8 cellular contexts compared by ENCODE assay signal in genomic region chr17:80252871-80253270, GRCh38. TPM values are rescaled to one million over a fixed set of nuclear protein-coding genes. Genes with fewer than 3 reads are reported as not detected.
A peak's percentile ranks its signal among the peaks of the same experiment; 100 is the strongest.
DNase-seq lines count a peak whose midpoint lies in the region; ATAC-seq and TF ChIP-seq lines count a peak whose summit lies in the region.

No MANE protein-coding gene starts in this region.

- no peak overlapping the region for H3K4me3 ChIP-seq in IMR-90 (ENCODE audit: insufficient read depth, low read depth, low read length)
- H3K4me3 ChIP-seq in astrocyte of the cerebellum (ENCODE audit: low read depth, low read length) = no peak overlapping the region
- no peak overlapping the region for H3K4me3 ChIP-seq in liver (ENCODE audit: low read depth in 1 of 3, low read length in 3 of 3)

- H3K4me2 ChIP-seq in IMR-90 (ENCODE audit: low read depth, low read length) = no peak overlapping the region

- H3K56ac ChIP-seq in IMR-90 (ENCODE audit: extremely low read depth, insufficient read depth, low read length) = no peak overlapping the region

- H3K9me3 Mint-ChIP-seq in T-helper 2 cell treated with Interferon-gamma antibody and Interleukin-4, amounts not matched to agents 5 μg/mL and 100 μg/mL, for 36 hours = no peaks in the 10 kb centered on the region

- no peak for ATAC-seq in IMR-90 (ENCODE audit: low read depth)

- H3K36me3 ChIP-seq in IMR-90 (ENCODE audit: control insufficient read depth, insufficient read depth, low read length) (peaks cover 24% of the 10 kb centered on the region), liver (ENCODE audit: control insufficient read depth in 4 of 4, insufficient read depth in 3 of 4, low read depth in 1 of 4, low read length in 3 of 4) (peaks cover 0 to 3% (median 0%) of the 10 kb centered on the region in 4 donors)

- H3K9ac ChIP-seq in IMR-90 (ENCODE audit: low read depth, low read length) (no peak overlapping the region), liver (ENCODE audit: low read depth in 1 of 2, low read length in 2 of 2) (no peak overlapping the region)

- in situ Hi-C loops in IMR-90 (cut with MboI; ENCODE audit: low sequenced_read_pairs) (no loop called here), astrocyte of the cerebellum (cut with HindIII; ENCODE audit: low sequenced_read_pairs) (no loop called here)

- H2BK5ac ChIP-seq in IMR-90 (ENCODE audit: low read depth, low read length, poor library complexity, severe bottlenecking) = no peak overlapping the region

- H2BK15ac ChIP-seq in IMR-90 (ENCODE audit: low read depth, low read length) = no peak overlapping the region

- no peaks in the 10 kb centered on the region for H3K27me3 ChIP-seq in IMR-90 (ENCODE audit: control insufficient read depth, insufficient read depth, low read length)
- H3K27me3 ChIP-seq in liver (ENCODE audit: control insufficient read depth in 4 of 4, insufficient read depth in 4 of 4, low read length in 3 of 4) = no peaks in the 10 kb centered on the region

- no peak overlapping the region for H4K91ac ChIP-seq in IMR-90 (ENCODE audit: insufficient read depth, low read depth, low read length)

- POLR2A ChIA-PET in IMR-90 (lab: Charles Lee; ENCODE audit: unreplicated experiment) = no interaction called here

- no peak overlapping the region for H4K5ac ChIP-seq in IMR-90 (ENCODE audit: low read depth, low read length)

- H4K8ac ChIP-seq in IMR-90 (ENCODE audit: low read depth in 2 of 2, low read length in 2 of 2) = no peak overlapping the region

- H3K27me3 Mint-ChIP-seq in T-helper 2 cell treated with Interferon-gamma antibody and Interleukin-4, amounts not matched to agents 5 μg/mL and 100 μg/mL, for 36 hours (ENCODE audit: low read depth) = no peaks in the 10 kb centered on the region

- H3K79me1 ChIP-seq in IMR-90 (ENCODE audit: low read depth in 1 of 2, low read length in 2 of 2) = no peaks in the 10 kb centered on the region

- no peak for TF ChIP-seq POLR2A in IMR-90 (IDR thresholded peaks at IDR 0.05; ENCODE audit: low read depth, low read length)

- no peaks in the 10 kb centered on the region for H3K9me3 ChIP-seq in IMR-90 (ENCODE audit: control insufficient read depth, insufficient read depth, low read length)
- H3K9me3 ChIP-seq in liver (ENCODE audit: control insufficient read depth in 4 of 4, low read length in 3 of 4) = no peaks in the 10 kb centered on the region

- H3K4me1 Mint-ChIP-seq in T-helper 2 cell treated with Interferon-gamma antibody and Interleukin-4, amounts not matched to agents 5 μg/mL and 100 μg/mL, for 36 hours (ENCODE audit: low read depth) = peaks cover 43% of the 10 kb centered on the region

- H2AK9ac ChIP-seq in IMR-90 (replicated peaks; ENCODE audit: low read depth, low read length, poor library complexity) = no peak overlapping the region

- H3K27ac Mint-ChIP-seq in T-helper 2 cell treated with Interferon-gamma antibody and Interleukin-4, amounts not matched to agents 5 μg/mL and 100 μg/mL, for 36 hours = peak overlapping the region; percentile 90

- TF ChIP-seq CTCF in IMR-90 (conservative IDR thresholded peaks at IDR 0.05; ENCODE audit: low read depth, low read length) (peak; percentile 27), astrocyte of the cerebellum (IDR thresholded peaks at IDR 0.05; ENCODE audit: low read depth, low read length, missing control alignments) (peak; percentile 54), liver (IDR thresholded peaks at IDR 0.05; ENCODE audit: low read depth, low read length, missing input control) (peak; percentile 50)

- no peaks in the 10 kb centered on the region for H4K20me1 ChIP-seq in IMR-90 (ENCODE audit: insufficient read depth, low read length)

- dilution Hi-C loops in IMR-90 (cut with HindIII; ENCODE audit: low sequenced_read_pairs, unreplicated experiment) = no loop called here

- H3K36me3 Mint-ChIP-seq in T-helper 2 cell treated with Interferon-gamma antibody and Interleukin-4, amounts not matched to agents 5 μg/mL and 100 μg/mL, for 36 hours (ENCODE audit: low read depth) = no peaks in the 10 kb centered on the region

- intact Hi-C loops in IMR-90 (cut with micrococcal nuclease) = loop anchor here (10.0 kb wide), 1 partner anchor 168 kb away; no protein-coding TSS in a partner anchor

- no peak overlapping the region for H3K14ac ChIP-seq in IMR-90 (replicated peaks; ENCODE audit: low read depth, low read length)

- CTCF ChIA-PET in IMR-90 (lab: Yijun Ruan, JAX) = no interaction called here

- 51% methylated on average over 5 of the region's 13 CpGs; no CpG with 5 or more reads in 1 of the 2 experiments for WGBS in IMR-90 (ENCODE audit: extremely low coverage in 2 of 2, insufficient read length in 1 of 2), 2 experiments
- WGBS in liver = 47% methylated on average over 13 of the region's 13 CpGs

- H2BK20ac ChIP-seq in IMR-90 (ENCODE audit: low read depth, low read length) = peak overlapping the region; percentile 46

- DNase-seq in COLO668 (lab: John Stamatoyannopoulos, UW; ENCODE audit: unreplicated experiment) = peak; percentile 72
- DNase-seq in IMR-90 = no peak
- peak; percentile 84 for DNase-seq in T-helper 2 cell treated with Interferon-gamma antibody and Interleukin-4, amounts not matched to agents 5 μg/mL and 100 μg/mL, for 36 hours (ENCODE audit: low spot score)
- no peak for DNase-seq in astrocyte of the cerebellum (ENCODE audit: low read depth)
- peak; percentile 77 to 83 for DNase-seq in stimulated activated CD8-positive, alpha-beta memory T cell treated with anti-CD3 and anti-CD28 coated beads, Interleukin-7, amount 100 ng/mL, for 4 hours (ENCODE audit: low read depth in 2 of 2)
- DNase-seq in MV-4-11 (lab: John Stamatoyannopoulos, UW) = no peak
- no peak for DNase-seq in NCI-H774 (lab: John Stamatoyannopoulos, UW)

- H2AK5ac ChIP-seq in IMR-90 (ENCODE audit: low read depth, low read length) = no peak overlapping the region

- 0 out of 2 replicates have a peak, but pooled peaks have one; percentile 8 for TF ChIP-seq RAD21 in IMR-90 (IDR thresholded peaks at IDR 0.05; ENCODE audit: low read length)
- TF ChIP-seq RAD21 in liver (IDR thresholded peaks at IDR 0.05) = peak; percentile 68 to 72

- no TSS peak for BruUV-seq in IMR-90 (replicated peaks; lab: Mats Ljungman, UMichigan)

- peaks cover 6% of the 10 kb centered on the region; the same call in 1 of the 2 replicates for H3K9me1 ChIP-seq in IMR-90 (ENCODE audit: insufficient read depth, low read length)

- no peak overlapping the region for H2AFZ ChIP-seq in IMR-90 (replicated peaks; ENCODE audit: low read length, poor library complexity)

- H3K18ac ChIP-seq in IMR-90 (ENCODE audit: low read depth, low read length) = no peak overlapping the region

- no peak overlapping the region for H3K4me3 Mint-ChIP-seq in T-helper 2 cell treated with Interferon-gamma antibody and Interleukin-4, amounts not matched to agents 5 μg/mL and 100 μg/mL, for 36 hours

- H3K23ac ChIP-seq in IMR-90 (ENCODE audit: low read depth, low read length) = no peak overlapping the region

- peak overlapping the region; percentile 48 for H2BK120ac ChIP-seq in IMR-90 (ENCODE audit: low read depth, low read length)

- H3K4ac ChIP-seq in IMR-90 (ENCODE audit: low read depth, low read length) = no peak overlapping the region

- H3K4me1 ChIP-seq in IMR-90 (ENCODE audit: control insufficient read depth, insufficient read depth, low read length) (peaks cover 8% of the 10 kb centered on the region), liver (ENCODE audit: control insufficient read depth in 4 of 4, insufficient read depth in 4 of 4, low read length in 3 of 4) (no peaks in the 10 kb centered on the region)

- H3K27ac ChIP-seq in IMR-90 (ENCODE audit: insufficient read depth, low read length) (no peak overlapping the region), liver (ENCODE audit: low read depth in 1 of 2, low read length in 2 of 2) (no peak overlapping the region)

TF ChIP-seq in IMR-90, 13 proteins besides CTCF, POLR2A, EP300 and RAD21 (continues in another document):
- TF ChIP-seq ELK1 (IDR thresholded peaks at IDR 0.05; ENCODE audit: borderline replicate concordance, low read depth, low read length) (no peak), MAZ (IDR thresholded peaks at IDR 0.05; ENCODE audit: borderline replicate concordance, low read depth, low read length) (no peak)

TF ChIP-seq in liver, 16 proteins besides CTCF, POLR2A, EP300 and RAD21:
- TF ChIP-seq MAX (IDR thresholded peaks at IDR 0.05) = no peak
- no peak for TF ChIP-seq HNF4G (IDR thresholded peaks at IDR 0.05)
- TF ChIP-seq EGR1 (IDR thresholded peaks at IDR 0.05; ENCODE audit: low read depth in 2 of 2) = no peak
- TF ChIP-seq TAF1 (conservative IDR thresholded peaks at IDR 0.05) = no peak
- TF ChIP-seq FOXA2 (IDR thresholded peaks at IDR 0.05) = no peak
- TF ChIP-seq SP1 (IDR thresholded peaks at IDR 0.05) = no peak
TF ChIP-seq in liver: peak in this region for 0.

RNA-seq across cellular contexts. Expression of gene RNF213, which starts 7.8 kb away (rescaled TPM):
- total RNA-seq in IMR-90 (2012; rRNA removed) (36.0 and 37.5 TPM in 2 replicates), liver (100 to 1,000 TPM in 1 of 2 donors, 10 to 100 TPM in 1; 42.0 to 104 TPM)
- polyA plus RNA-seq in IMR-90 (2012; rRNA removed) (20.8 and 23.4 TPM in 2 replicates), liver (10 to 100 TPM; 18.2 to 25.1 TPM)
- 11.3 and 20.0 TPM in 2 replicates for polyA plus RNA-seq in IMR-90 (2012; cell fraction: cytosol; rRNA removed)
- 95.6 and 134 TPM in 2 replicates for polyA plus RNA-seq in IMR-90 (2012; cell fraction: nucleus; rRNA removed; ENCODE audit: low replicate concordance)

RNA-seq across cellular contexts. Expression of gene SLC26A11, which starts 32.6 kb away (rescaled TPM):
- 2.2 and 3.2 TPM in 2 replicates for total RNA-seq in IMR-90 (2012; rRNA removed)
- polyA plus RNA-seq in IMR-90 (2012; rRNA removed) = 15.6 and 17.2 TPM in 2 replicates
- 7.8 and 15.2 TPM in 2 replicates for polyA plus RNA-seq in IMR-90 (2012; cell fraction: cytosol; rRNA removed)
- 43.1 and 103 TPM in 2 replicates for polyA plus RNA-seq in IMR-90 (2012; cell fraction: nucleus; rRNA removed; ENCODE audit: low replicate concordance)
- 1 to 10 TPM; 6.9 to 8.2 TPM for total RNA-seq in liver
- 1 to 10 TPM; 3.3 to 4.2 TPM for polyA plus RNA-seq in liver

RNA-seq across cellular contexts. Expression of gene SGSH, which starts 32.7 kb away (rescaled TPM):
- total RNA-seq in IMR-90 (2012; rRNA removed) (3.0 and 3.9 TPM in 2 replicates), liver (10 to 100 TPM in 1 of 2 donors, 1 to 10 TPM in 1; 5.8 to 15.2 TPM)
- polyA plus RNA-seq in IMR-90 (2012; rRNA removed) (41.5 TPM in 2 replicates), liver (10 to 100 TPM; 10.6 to 19.8 TPM)
- polyA plus RNA-seq in IMR-90 (2012; cell fraction: cytosol; rRNA removed) = 45.7 and 54.0 TPM in 2 replicates
- polyA plus RNA-seq in IMR-90 (2012; cell fraction: nucleus; rRNA removed; ENCODE audit: low replicate concordance) = 159 and 195 TPM in 2 replicates

Comparison
In these comparisons a context has a peak if more than half of its experiments do, and no peak if none do; other contexts are left out.
1. DNase-seq: peak in COLO668 (single experiment), T-helper 2 cell treated with Interferon-gamma antibody and Interleukin-4, amounts not matched to agents 5 μg/mL and 100 μg/mL, for 36 hours (single experiment) and stimulated activated CD8-positive, alpha-beta memory T cell treated with anti-CD3 and anti-CD28 coated beads, Interleukin-7, amount 100 ng/mL, for 4 hours (2 of 2); none in IMR-90 (single experiment), astrocyte of the cerebellum (single experiment), MV-4-11 (single experiment) and NCI-H774 (single experiment).
2. Peak in every context shown above with its lines, with median percentiles within 50 percentile points of each other: CTCF ChIP-seq.